In genomic region chr21:42459583-42460215, GRCh38 we compare ENCODE assay signal across 1 cellular context.
TF ChIP-seq lines count a peak whose summit lies in the region.

No MANE protein-coding gene starts in this region.

TF ChIP-seq in SK-N-SH, 30 proteins besides CTCF, POLR2A, EP300 and RAD21 (continued from another document):
- TF ChIP-seq IRF3 (IDR thresholded peaks at IDR 0.05; ENCODE audit: low read depth, low read length), result no peak
- no peak for TF ChIP-seq NFIC (IDR thresholded peaks at IDR 0.05; ENCODE audit: borderline replicate concordance)
- TF ChIP-seq FOXJ3 (CRISPR knock-in tag; IDR thresholded peaks at IDR 0.05), result no peak
- no peak for TF ChIP-seq GABPA (IDR thresholded peaks at IDR 0.05; ENCODE audit: low read depth)
- TF ChIP-seq USF2 (IDR thresholded peaks at IDR 0.05; ENCODE audit: borderline replicate concordance, low read depth, low read length), result no peak
- no peak for TF ChIP-seq USF1 (IDR thresholded peaks at IDR 0.05; ENCODE audit: borderline replicate concordance, low read depth)
- TF ChIP-seq RCOR1 (IDR thresholded peaks at IDR 0.05; ENCODE audit: low read length), result no peak
- no peak for TF ChIP-seq MEF2A (IDR thresholded peaks at IDR 0.05; ENCODE audit: borderline replicate concordance, low read depth)
- TF ChIP-seq SIN3A (IDR thresholded peaks at IDR 0.05; ENCODE audit: borderline replicate concordance, low read depth, low read length), result no peak
- TF ChIP-seq ZBTB33 (IDR thresholded peaks at IDR 0.05; ENCODE audit: borderline replicate concordance, low read depth), result no peak
- TF ChIP-seq MAX (IDR thresholded peaks at IDR 0.05; ENCODE audit: low read depth), result no peak
- no peak for TF ChIP-seq POLR2AphosphoS5 (IDR thresholded peaks at IDR 0.05; ENCODE audit: low read depth, low read length)
- TF ChIP-seq GATA2 (CRISPR knock-in tag; IDR thresholded peaks at IDR 0.05), result no peak
